ENCODE assay signal across 8 cellular contexts in genomic region chr20:1466211-1467081, GRCh38. TPM values are rescaled to one million over a fixed set of nuclear protein-coding genes. Genes with fewer than 3 reads are reported as not detected.
A peak's percentile ranks its signal among the peaks of the same experiment; 100 is the strongest.
DNase-seq lines count a peak whose midpoint lies in the region; ATAC-seq and TF ChIP-seq lines count a peak whose summit lies in the region.

NSFL1C (minus strand) TSS chr20:1466849; CDS start chr20:1466824, 25 bp downstream.

- WGBS in testis, 2 donors = 1 to 2% methylated on average over 20 to 82 of the region's 104 CpGs

- peak; percentile 96 for DNase-seq in GM10248 (ENCODE audit: extremely low spot score)
- DNase-seq in HFFc6 = peak; percentile 92
- DNase-seq in NB4 (ENCODE audit: low read depth) = peak; percentile 97
- peak; percentile 24 for DNase-seq in SK-N-MC (ENCODE audit: low read depth, low spot score)
- peak; percentile 99 for DNase-seq in activated naive CD4-positive, alpha-beta T cell treated with anti-CD3 and anti-CD28 coated beads, Interleukin-2, amount 50 U/mL, for 16 hours
- peak; percentile 20 for DNase-seq in glomerular endothelial cell (ENCODE audit: extremely low read depth, low read depth, low spot score)
- peak; percentile 80 for DNase-seq in omental fat pad (ENCODE audit: low spot score)
- DNase-seq in testis = peak; percentile 94

- H3K27ac ChIP-seq in SK-N-MC (peak within 1 kb of the TSS; percentile 77), testis (peak within 1 kb of the TSS; percentile 86)

- peak; percentile 97 for TF ChIP-seq CTCF in GM10248 (IDR thresholded peaks at IDR 0.05; ENCODE audit: control extremely low read depth, extremely low read depth, low read depth, missing control alignments)
- peak; percentile 98 for TF ChIP-seq CTCF in HFFc6 (IDR thresholded peaks at IDR 0.05)
- TF ChIP-seq CTCF in NB4 (IDR thresholded peaks at IDR 0.05; ENCODE audit: low read depth, low read length) = peak; percentile 78
- peak in 1 of 3 donors; percentile 52 for TF ChIP-seq CTCF in omental fat pad (IDR thresholded peaks at IDR 0.05)
- peak; percentile 97 for TF ChIP-seq CTCF in testis (IDR thresholded peaks at IDR 0.05)

- no peaks in the 10 kb centered on the region for H3K9me3 ChIP-seq in SK-N-MC (ENCODE audit: low read depth, low read length)
- H3K9me3 ChIP-seq in testis = no peaks in the 10 kb centered on the region

- peak; percentile 95 for ATAC-seq in omental fat pad (ENCODE audit: low FRiP score)

- peak; percentile 72 for TF ChIP-seq POLR2A in NB4 (IDR thresholded peaks at IDR 0.05; ENCODE audit: extremely low read depth, insufficient read length)
- TF ChIP-seq POLR2A in testis (IDR thresholded peaks at IDR 0.05) = no peak

- peak within 1 kb of the TSS; percentile 86 for H3K27ac Mint-ChIP-seq in HFFc6

- POLR2A ChIA-PET in GM10248 (lab: Yijun Ruan, JAX) = interaction anchor here (1.3 kb wide), 1 partner anchor 141 kb away, joined by 3 read pairs; no protein-coding TSS in a partner anchor

- no peaks in the 10 kb centered on the region for H3K27me3 ChIP-seq in testis

- peaks cover 13% of the 10 kb centered on the region for H3K27me3 Mint-ChIP-seq in HFFc6 (ENCODE audit: insufficient read depth)

- H3K4me1 Mint-ChIP-seq in HFFc6 (ENCODE audit: low read depth) = peaks cover 67% of the 10 kb centered on the region

- H3K36me3 ChIP-seq in SK-N-MC (ENCODE audit: insufficient read depth, low read length) = peaks cover 27% of the 10 kb centered on the region
- no peaks in the 10 kb centered on the region for H3K36me3 ChIP-seq in testis (ENCODE audit: low read depth, missing control alignments)

- CTCF ChIA-PET in GM10248 (lab: Yijun Ruan, JAX) = interaction anchor here (0.7 to 4.2 kb wide), 26 partner anchors 10 to 331 kb away, joined by 3 to 44 read pairs (median 4); no protein-coding TSS in a partner anchor

- peaks cover 17% of the 10 kb centered on the region for H3K4me1 ChIP-seq in testis

- peaks cover 13% of the 10 kb centered on the region; the same call in 1 of the 2 replicates for H3K36me3 Mint-ChIP-seq in HFFc6 (ENCODE audit: low read depth)

- peak within 1 kb of the TSS; percentile 87 for H3K9ac ChIP-seq in SK-N-MC (ENCODE audit: insufficient read length)

- peak within 1 kb of the TSS; percentile 76 for H3K4me3 ChIP-seq in NB4 (ENCODE audit: low read depth, low read length)
- peak within 1 kb of the TSS; percentile 96 for H3K4me3 ChIP-seq in SK-N-MC
- peak within 1 kb of the TSS; percentile 88 to 97 for H3K4me3 ChIP-seq in testis

- peak within 1 kb of the TSS; percentile 92 for H3K4me3 Mint-ChIP-seq in HFFc6

- intact Hi-C loops in testis (cut with DNase I; ENCODE audit: low total_unique reads) = no loop called here

- H3K9me3 Mint-ChIP-seq in HFFc6 = no peaks in the 10 kb centered on the region

RNA-seq across cellular contexts. Expression of gene NSFL1C, which starts in this region (rescaled TPM):
- total RNA-seq in HFFc6 (2021; fragmentation: NEBNext Ultra II Directional; extraction: Animal tissue kit (Norgen Biotek cat#: 25700)) = 100 to 1,000 TPM in 3 of 6 experiments, 10 to 100 TPM in 3; 85.4 to 125 (median 103) TPM
- 53.9 and 74.2 TPM in 2 replicates for total RNA-seq in glomerular endothelial cell
- total RNA-seq in omental fat pad = 10 to 100 TPM; 34.0 to 61.9 (median 57.5) TPM
- 10 to 100 TPM; 61.8 to 63.9 TPM for total RNA-seq in testis
- 107 TPM for polyA plus RNA-seq in testis (ENCODE audit: insufficient read depth, low read depth, low replicate concordance)

Comparison
In these comparisons a context has a peak if more than half of its experiments do, and no peak if none do; other contexts are left out.
1. Peak in every context shown above with its lines: DNase-seq, ATAC-seq, H3K4me3 ChIP-seq and H3K27ac ChIP-seq.
2. DNase-seq: peak in every context shown above with its lines; median percentile 99 in activated naive CD4-positive, alpha-beta T cell treated with anti-CD3 and anti-CD28 coated beads, Interleukin-2, amount 50 U/mL, for 16 hours; 97 in NB4; 96 in GM10248; 94 in testis; 92 in HFFc6; 80 in omental fat pad; 24 in SK-N-MC; 20 in glomerular endothelial cell.